1 cellular context compared by ENCODE assay signal in the genomic region with DNA sequence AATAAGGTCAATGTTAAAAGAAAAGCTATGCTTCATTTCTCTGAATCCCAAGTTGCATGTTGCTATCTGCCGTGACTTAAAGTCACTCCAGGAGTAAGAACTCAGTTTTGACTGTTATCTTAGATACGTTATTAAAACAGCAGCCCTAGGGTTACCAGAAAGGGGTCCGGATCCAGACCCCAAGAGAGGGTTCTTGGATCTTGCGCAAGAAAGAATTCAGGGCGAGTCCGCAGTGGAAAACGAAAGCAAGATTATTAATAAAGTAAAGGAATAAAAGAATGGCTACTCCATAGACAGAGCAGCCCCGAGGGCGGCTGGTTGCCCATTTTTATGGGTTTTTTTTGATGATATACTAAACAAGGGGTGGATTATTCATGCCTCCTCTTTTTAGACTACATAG.
TF ChIP-seq lines count a peak whose summit lies in the region.
"Not testable (repeated sequence)": the region's sequence is repeated elsewhere in the genome, so short reads cannot be mapped to it uniquely, and the experiment has no call there.

No MANE protein-coding gene starts in this region.

TF ChIP-seq in K562, 482 proteins besides CTCF, POLR2A, EP300 and RAD21:
- TF ChIP-seq CEBPG (CRISPR knock-in tag; IDR thresholded peaks at IDR 0.05), result not testable (repeated sequence)
- peak in 1 of 2 experiments; percentile 80; a peak in 2 of 4 replicates for TF ChIP-seq CEBPG (tag; conservative IDR thresholded peaks at IDR 0.05 in 1 of 2, IDR thresholded peaks at IDR 0.05 in 1 of 2)
- peak; percentile 82 for TF ChIP-seq CEBPB (tag; IDR thresholded peaks at IDR 0.05)
TF ChIP-seq in K562: peak in this region for 2; not testable (repeated sequence) for 480.
